Comparison of ENCODE assay signal across 33 cellular contexts in genomic region chr16:9088848-9089247, GRCh38.
"Had no signal": no experiment of that assay in that cellular context is flagged by ENCODE, and none has a peak within 500 bp of the region (broad histone marks: within the 10 kb centered on the region; RNA-seq: fewer than 3 reads in every experiment).

No MANE protein-coding gene starts in this region.

- H3K9me3 Mint-ChIP-seq: activated CD4-positive, alpha-beta memory T cell treated with anti-CD3 and anti-CD28 coated beads, Interleukin-2, amount 10 ng/mL, durations not matched to agents 7 days and 5 days; activated CD4-positive, alpha-beta T cell treated with anti-CD3 and anti-CD28 coated beads, Interleukin-2, amount 10 ng/mL, durations not matched to agents 24 days and 14 days; central memory CD8-positive, alpha-beta T cell; dendritic cell treated with granulocyte-macrophage colony-stimulating factor and Interleukin-4, amounts not matched to agents 40 ng/mL and 50 ng/mL, for 4 days; endodermal cell; immature natural killer cell; natural killer cell treated with Interleukin-12 subunit alpha and Interleukin-12 subunit beta and Interleukin-15 and Interleukin-18, amount 100 ng/mL, for 72 hours; stimulated activated naive B cell treated with anti-CD40 and anti-IgM and Interleukin-4, amounts not matched to agents 10 μg/mL and 1 μg/mL and 100 μg/mL, for 72 hours had no signal

- H3K27me3 Mint-ChIP-seq: activated CD4-positive, alpha-beta memory T cell treated with anti-CD3 and anti-CD28 coated beads, Interleukin-2, amount 10 ng/mL, durations not matched to agents 7 days and 5 days; activated naive CD8-positive, alpha-beta T cell; central memory CD8-positive, alpha-beta T cell; dendritic cell treated with granulocyte-macrophage colony-stimulating factor and Interleukin-4, amounts not matched to agents 40 ng/mL and 50 ng/mL, for 4 days; natural killer cell treated with Interleukin-12 subunit alpha and Interleukin-12 subunit beta and Interleukin-15 and Interleukin-18, amount 100 ng/mL, for 72 hours; stimulated activated naive B cell treated with anti-CD40 and anti-IgM and Interleukin-4, amounts not matched to agents 10 μg/mL and 1 μg/mL and 100 μg/mL, for 72 hours had no signal

- H3K9me3 ChIP-seq: left lung, lower lobe of right lung, mucosa of descending colon, neutrophil, ovary, prostate gland, stomach, thyroid gland, upper lobe of right lung had no signal

- H3K27ac ChIP-seq: lower lobe of right lung, neutrophil, ovary, prostate gland, stomach, thyroid gland, upper lobe of right lung, VCaP had no signal

- FAIRE-seq: bronchial epithelial cell, TTC549 had no signal

- DNase-seq: activated CD4-positive, alpha-beta memory T cell treated with anti-CD3 and anti-CD28 coated beads, Interleukin-2, amount 10 ng/mL, durations not matched to agents 7 days and 5 days; activated CD4-positive, alpha-beta T cell treated with anti-CD3 and anti-CD28 coated beads, Interleukin-2, amount 10 ng/mL, durations not matched to agents 24 days and 14 days; activated effector memory CD4-positive, alpha-beta T cell treated with Interleukin-2 at 50 U/mL for 16 hours; activated naive CD4-positive, alpha-beta T cell treated with Interleukin-2 at 50 U/mL for 16 hours; anterior cingulate cortex; endodermal cell; foreskin fibroblast; hippocampal formation; immature natural killer cell; left lung; lower lobe of right lung; mesenchymal stem cell; mucosa of descending colon; ovary; retina; stimulated activated CD4-positive, alpha-beta T cell treated with anti-CD3 and anti-CD28 coated beads, Interleukin-2, amount 100 ng/mL, for 24 hours; stimulated activated naive B cell treated with anti-CD40 and anti-IgM and Interleukin-4, amounts not matched to agents 10 μg/mL and 1 μg/mL and 100 μg/mL, for 72 hours; stomach; T-helper 9 cell; thyroid gland; upper lobe of right lung had no signal

- H3K4me1 ChIP-seq: prostate gland had no signal

- ATAC-seq: activated CD4-positive, CD25-positive, alpha-beta regulatory T cell treated with anti-CD3 and anti-CD28 coated beads, Interleukin-2, amount 50 U/mL, for 24 hours; esophagus mucosa; left lung; lower lobe of right lung; mucosa of descending colon; natural killer cell treated with Interleukin-12 subunit alpha and Interleukin-12 subunit beta and Interleukin-15 and Interleukin-18, amount 100 ng/mL, for 72 hours; stimulated activated naive B cell treated with anti-CD40 and anti-IgM and Interleukin-4, amounts not matched to agents 10 μg/mL and 1 μg/mL and 100 μg/mL, for 72 hours; upper lobe of right lung had no signal

- H3K36me3 ChIP-seq: ovary, prostate gland had no signal

- H3K27me3 ChIP-seq: left lung, ovary, stomach, thyroid gland, upper lobe of right lung had no signal

- H3K4me3 Mint-ChIP-seq: dendritic cell treated with granulocyte-macrophage colony-stimulating factor and Interleukin-4, amounts not matched to agents 40 ng/mL and 50 ng/mL, for 4 days; endodermal cell had no signal

- H3K27ac Mint-ChIP-seq: endodermal cell had no signal

- H3K4me3 ChIP-seq: left lung, lower lobe of right lung, mucosa of descending colon, ovary, prostate gland, smooth muscle cell, stomach, thyroid gland, upper lobe of right lung had no signal

- H3K4me2 ChIP-seq: smooth muscle cell had no signal
